Comparison of ENCODE assay signal across 1 cellular context in the genomic region with DNA sequence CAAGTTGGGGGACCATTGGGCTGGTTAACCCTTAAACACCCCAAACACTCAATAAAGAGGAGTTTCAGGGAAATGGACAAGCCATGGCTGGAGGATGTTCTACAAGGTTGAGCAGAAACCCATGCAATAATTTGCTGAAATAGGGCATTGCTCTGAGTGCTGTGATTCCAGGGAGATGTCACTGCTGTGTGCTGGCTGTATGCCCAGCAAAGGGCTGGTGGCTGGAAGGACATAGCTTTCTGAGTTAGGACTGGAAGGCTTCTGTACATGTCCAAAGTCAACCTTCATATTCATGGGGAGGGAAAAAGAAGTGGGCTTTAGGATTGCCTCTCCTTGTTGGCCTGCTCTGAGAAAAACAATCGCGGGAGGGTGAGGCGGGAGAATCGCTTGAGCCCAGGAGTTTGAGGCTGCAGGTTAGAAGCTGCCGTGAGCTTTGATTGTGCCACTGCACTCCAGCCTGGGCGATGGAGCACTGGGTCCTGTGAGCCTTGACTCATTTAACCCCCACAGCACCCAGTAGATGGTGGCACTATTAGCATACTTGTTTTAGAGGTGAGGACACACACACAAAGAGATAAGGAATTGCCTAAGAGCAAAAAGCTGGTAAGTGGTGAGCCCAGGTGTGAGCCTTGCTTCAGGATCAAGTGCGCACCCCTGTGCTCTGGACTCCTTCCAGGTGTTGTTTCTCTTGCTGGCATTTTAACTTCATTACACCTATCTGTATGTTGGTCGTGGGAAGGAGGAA.
TF ChIP-seq lines count a peak whose summit lies in the region.

No MANE protein-coding gene starts in this region.

TF ChIP-seq in WTC11, 78 proteins besides CTCF, POLR2A, EP300 and RAD21 (continued from another document):
- TF ChIP-seq, protein P1, sequence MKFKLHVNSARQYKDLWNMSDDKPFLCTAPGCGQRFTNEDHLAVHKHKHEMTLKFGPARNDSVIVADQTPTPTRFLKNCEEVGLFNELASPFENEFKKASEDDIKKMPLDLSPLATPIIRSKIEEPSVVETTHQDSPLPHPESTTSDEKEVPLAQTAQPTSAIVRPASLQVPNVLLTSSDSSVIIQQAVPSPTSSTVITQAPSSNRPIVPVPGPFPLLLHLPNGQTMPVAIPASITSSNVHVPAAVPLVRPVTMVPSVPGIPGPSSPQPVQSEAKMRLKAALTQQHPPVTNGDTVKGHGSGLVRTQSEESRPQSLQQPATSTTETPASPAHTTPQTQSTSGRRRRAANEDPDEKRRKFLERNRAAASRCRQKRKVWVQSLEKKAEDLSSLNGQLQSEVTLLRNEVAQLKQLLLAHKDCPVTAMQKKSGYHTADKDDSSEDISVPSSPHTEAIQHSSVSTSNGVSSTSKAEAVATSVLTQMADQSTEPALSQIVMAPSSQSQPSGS (CRISPR knock-in tag; IDR thresholded peaks at IDR 0.05; ENCODE audit: borderline replicate concordance, low read depth), result no peak
- TF ChIP-seq NR2C2 (CRISPR knock-in tag; IDR thresholded peaks at IDR 0.05), result no peak
- no peak for TF ChIP-seq TEAD1 (CRISPR knock-in tag; IDR thresholded peaks at IDR 0.05)
- TF ChIP-seq ZNF121 (CRISPR knock-in tag; IDR thresholded peaks at IDR 0.05), result no peak
- TF ChIP-seq, protein P2, sequence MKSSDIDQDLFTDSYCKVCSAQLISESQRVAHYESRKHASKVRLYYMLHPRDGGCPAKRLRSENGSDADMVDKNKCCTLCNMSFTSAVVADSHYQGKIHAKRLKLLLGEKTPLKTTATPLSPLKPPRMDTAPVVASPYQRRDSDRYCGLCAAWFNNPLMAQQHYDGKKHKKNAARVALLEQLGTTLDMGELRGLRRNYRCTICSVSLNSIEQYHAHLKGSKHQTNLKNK (CRISPR knock-in tag; IDR thresholded peaks at IDR 0.05), result no peak
- TF ChIP-seq, protein P3, sequence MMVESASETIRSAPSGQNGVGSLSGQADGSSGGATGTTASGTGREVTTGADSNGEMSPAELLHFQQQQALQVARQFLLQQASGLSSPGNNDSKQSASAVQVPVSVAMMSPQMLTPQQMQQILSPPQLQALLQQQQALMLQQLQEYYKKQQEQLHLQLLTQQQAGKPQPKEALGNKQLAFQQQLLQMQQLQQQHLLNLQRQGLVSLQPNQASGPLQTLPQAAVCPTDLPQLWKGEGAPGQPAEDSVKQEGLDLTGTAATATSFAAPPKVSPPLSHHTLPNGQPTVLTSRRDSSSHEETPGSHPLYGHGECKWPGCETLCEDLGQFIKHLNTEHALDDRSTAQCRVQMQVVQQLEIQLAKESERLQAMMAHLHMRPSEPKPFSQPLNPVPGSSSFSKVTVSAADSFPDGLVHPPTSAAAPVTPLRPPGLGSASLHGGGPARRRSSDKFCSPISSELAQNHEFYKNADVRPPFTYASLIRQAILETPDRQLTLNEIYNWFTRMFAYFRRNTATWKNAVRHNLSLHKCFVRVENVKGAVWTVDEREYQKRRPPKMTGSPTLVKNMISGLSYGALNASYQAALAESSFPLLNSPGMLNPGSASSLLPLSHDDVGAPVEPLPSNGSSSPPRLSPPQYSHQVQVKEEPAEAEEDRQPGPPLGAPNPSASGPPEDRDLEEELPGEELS (CRISPR knock-in tag; IDR thresholded peaks at IDR 0.05), result no peak
- no peak for TF ChIP-seq TEAD4 (CRISPR knock-in tag; IDR thresholded peaks at IDR 0.05)
- TF ChIP-seq ZNF232 (CRISPR knock-in tag; IDR thresholded peaks at IDR 0.05), result no peak
- no peak for TF ChIP-seq KAT7 (CRISPR knock-in tag; IDR thresholded peaks at IDR 0.05; ENCODE audit: borderline replicate concordance)
- TF ChIP-seq, protein P4, sequence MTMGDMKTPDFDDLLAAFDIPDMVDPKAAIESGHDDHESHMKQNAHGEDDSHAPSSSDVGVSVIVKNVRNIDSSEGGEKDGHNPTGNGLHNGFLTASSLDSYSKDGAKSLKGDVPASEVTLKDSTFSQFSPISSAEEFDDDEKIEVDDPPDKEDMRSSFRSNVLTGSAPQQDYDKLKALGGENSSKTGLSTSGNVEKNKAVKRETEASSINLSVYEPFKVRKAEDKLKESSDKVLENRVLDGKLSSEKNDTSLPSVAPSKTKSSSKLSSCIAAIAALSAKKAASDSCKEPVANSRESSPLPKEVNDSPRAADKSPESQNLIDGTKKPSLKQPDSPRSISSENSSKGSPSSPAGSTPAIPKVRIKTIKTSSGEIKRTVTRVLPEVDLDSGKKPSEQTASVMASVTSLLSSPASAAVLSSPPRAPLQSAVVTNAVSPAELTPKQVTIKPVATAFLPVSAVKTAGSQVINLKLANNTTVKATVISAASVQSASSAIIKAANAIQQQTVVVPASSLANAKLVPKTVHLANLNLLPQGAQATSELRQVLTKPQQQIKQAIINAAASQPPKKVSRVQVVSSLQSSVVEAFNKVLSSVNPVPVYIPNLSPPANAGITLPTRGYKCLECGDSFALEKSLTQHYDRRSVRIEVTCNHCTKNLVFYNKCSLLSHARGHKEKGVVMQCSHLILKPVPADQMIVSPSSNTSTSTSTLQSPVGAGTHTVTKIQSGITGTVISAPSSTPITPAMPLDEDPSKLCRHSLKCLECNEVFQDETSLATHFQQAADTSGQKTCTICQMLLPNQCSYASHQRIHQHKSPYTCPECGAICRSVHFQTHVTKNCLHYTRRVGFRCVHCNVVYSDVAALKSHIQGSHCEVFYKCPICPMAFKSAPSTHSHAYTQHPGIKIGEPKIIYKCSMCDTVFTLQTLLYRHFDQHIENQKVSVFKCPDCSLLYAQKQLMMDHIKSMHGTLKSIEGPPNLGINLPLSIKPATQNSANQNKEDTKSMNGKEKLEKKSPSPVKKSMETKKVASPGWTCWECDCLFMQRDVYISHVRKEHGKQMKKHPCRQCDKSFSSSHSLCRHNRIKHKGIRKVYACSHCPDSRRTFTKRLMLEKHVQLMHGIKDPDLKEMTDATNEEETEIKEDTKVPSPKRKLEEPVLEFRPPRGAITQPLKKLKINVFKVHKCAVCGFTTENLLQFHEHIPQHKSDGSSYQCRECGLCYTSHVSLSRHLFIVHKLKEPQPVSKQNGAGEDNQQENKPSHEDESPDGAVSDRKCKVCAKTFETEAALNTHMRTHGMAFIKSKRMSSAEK (CRISPR knock-in tag; IDR thresholded peaks at IDR 0.05; ENCODE audit: borderline replicate concordance), result no peak
- TF ChIP-seq ZNF317 (CRISPR knock-in tag; IDR thresholded peaks at IDR 0.05; ENCODE audit: borderline replicate concordance, low read depth), result no peak
- TF ChIP-seq GTF2I (CRISPR knock-in tag; conservative IDR thresholded peaks at IDR 0.05), result no peak
- TF ChIP-seq, protein P5, sequence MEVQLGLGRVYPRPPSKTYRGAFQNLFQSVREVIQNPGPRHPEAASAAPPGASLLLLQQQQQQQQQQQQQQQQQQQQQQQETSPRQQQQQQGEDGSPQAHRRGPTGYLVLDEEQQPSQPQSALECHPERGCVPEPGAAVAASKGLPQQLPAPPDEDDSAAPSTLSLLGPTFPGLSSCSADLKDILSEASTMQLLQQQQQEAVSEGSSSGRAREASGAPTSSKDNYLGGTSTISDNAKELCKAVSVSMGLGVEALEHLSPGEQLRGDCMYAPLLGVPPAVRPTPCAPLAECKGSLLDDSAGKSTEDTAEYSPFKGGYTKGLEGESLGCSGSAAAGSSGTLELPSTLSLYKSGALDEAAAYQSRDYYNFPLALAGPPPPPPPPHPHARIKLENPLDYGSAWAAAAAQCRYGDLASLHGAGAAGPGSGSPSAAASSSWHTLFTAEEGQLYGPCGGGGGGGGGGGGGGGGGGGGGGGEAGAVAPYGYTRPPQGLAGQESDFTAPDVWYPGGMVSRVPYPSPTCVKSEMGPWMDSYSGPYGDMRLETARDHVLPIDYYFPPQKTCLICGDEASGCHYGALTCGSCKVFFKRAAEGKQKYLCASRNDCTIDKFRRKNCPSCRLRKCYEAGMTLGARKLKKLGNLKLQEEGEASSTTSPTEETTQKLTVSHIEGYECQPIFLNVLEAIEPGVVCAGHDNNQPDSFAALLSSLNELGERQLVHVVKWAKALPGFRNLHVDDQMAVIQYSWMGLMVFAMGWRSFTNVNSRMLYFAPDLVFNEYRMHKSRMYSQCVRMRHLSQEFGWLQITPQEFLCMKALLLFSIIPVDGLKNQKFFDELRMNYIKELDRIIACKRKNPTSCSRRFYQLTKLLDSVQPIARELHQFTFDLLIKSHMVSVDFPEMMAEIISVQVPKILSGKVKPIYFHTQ (CRISPR knock-in tag; IDR thresholded peaks at IDR 0.05), result no peak
